In the genomic region with DNA sequence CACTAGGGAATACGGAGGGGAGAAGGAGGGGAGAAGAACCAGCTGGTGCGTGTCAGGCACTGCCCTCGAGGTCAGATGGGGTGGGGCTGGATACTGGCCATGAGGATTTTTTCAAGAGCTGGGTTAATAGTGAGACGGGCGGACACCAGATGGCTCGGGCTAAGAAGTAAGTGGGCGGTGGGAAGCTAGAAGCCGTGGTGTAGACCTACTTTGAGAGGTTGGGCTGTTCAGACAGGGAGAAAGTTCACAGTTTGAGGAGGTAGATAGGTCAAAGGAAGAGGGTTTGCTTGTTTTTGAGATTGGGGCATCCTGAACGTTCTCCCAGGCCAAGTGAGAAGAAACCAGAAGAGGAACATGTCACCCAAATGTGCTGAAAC, we compare ENCODE assay signal across 1 cellular context.
TF ChIP-seq lines count a peak whose summit lies in the region.

No MANE protein-coding gene starts in this region.

TF ChIP-seq in GM23338, 12 proteins besides CTCF, POLR2A, EP300 and RAD21 (continued from another document):
- TF ChIP-seq, protein P1, sequence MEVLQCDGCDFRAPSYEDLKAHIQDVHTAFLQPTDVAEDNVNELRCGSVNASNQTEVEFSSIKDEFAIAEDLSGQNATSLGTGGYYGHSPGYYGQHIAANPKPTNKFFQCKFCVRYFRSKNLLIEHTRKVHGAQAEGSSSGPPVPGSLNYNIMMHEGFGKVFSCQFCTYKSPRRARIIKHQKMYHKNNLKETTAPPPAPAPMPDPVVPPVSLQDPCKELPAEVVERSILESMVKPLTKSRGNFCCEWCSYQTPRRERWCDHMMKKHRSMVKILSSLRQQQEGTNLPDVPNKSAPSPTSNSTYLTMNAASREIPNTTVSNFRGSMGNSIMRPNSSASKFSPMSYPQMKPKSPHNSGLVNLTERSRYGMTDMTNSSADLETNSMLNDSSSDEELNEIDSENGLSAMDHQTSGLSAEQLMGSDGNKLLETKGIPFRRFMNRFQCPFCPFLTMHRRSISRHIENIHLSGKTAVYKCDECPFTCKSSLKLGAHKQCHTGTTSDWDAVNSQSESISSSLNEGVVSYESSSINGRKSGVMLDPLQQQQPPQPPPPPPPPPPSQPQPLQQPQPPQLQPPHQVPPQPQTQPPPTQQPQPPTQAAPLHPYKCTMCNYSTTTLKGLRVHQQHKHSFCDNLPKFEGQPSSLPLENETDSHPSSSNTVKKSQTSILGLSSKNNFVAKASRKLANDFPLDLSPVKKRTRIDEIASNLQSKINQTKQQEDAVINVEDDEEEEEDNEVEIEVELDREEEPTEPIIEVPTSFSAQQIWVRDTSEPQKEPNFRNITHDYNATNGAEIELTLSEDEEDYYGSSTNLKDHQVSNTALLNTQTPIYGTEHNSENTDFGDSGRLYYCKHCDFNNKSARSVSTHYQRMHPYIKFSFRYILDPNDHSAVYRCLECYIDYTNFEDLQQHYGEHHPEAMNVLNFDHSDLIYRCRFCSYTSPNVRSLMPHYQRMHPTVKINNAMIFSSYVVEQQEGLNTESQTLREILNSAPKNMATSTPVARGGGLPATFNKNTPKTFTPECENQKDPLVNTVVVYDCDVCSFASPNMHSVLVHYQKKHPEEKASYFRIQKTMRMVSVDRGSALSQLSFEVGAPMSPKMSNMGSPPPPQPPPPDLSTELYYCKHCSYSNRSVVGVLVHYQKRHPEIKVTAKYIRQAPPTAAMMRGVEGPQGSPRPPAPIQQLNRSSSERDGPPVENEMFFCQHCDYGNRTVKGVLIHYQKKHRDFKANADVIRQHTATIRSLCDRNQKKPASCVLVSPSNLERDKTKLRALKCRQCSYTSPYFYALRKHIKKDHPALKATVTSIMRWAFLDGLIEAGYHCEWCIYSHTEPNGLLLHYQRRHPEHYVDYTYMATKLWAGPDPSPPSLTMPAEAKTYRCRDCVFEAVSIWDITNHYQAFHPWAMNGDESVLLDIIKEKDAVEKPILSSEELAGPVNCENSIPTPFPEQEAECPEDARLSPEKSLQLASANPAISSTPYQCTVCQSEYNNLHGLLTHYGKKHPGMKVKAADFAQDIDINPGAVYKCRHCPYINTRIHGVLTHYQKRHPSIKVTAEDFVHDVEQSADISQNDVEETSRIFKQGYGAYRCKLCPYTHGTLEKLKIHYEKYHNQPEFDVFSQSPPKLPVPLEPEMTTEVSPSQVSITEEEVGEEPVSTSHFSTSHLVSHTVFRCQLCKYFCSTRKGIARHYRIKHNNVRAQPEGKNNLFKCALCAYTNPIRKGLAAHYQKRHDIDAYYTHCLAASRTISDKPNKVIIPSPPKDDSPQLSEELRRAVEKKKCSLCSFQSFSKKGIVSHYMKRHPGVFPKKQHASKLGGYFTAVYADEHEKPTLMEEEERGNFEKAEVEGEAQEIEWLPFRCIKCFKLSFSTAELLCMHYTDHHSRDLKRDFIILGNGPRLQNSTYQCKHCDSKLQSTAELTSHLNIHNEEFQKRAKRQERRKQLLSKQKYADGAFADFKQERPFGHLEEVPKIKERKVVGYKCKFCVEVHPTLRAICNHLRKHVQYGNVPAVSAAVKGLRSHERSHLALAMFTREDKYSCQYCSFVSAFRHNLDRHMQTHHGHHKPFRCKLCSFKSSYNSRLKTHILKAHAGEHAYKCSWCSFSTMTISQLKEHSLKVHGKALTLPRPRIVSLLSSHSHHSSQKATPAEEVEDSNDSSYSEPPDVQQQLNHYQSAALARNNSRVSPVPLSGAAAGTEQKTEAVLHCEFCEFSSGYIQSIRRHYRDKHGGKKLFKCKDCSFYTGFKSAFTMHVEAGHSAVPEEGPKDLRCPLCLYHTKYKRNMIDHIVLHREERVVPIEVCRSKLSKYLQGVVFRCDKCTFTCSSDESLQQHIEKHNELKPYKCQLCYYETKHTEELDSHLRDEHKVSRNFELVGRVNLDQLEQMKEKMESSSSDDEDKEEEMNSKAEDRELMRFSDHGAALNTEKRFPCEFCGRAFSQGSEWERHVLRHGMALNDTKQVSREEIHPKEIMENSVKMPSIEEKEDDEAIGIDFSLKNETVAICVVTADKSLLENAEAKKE (CRISPR knock-in tag; IDR thresholded peaks at IDR 0.05) = no peak
